ENCODE assay signal across 8 cellular contexts in genomic region chr7:2232766-2233520, GRCh38. TPM values are rescaled to one million over a fixed set of nuclear protein-coding genes. Genes with fewer than 3 reads are reported as not detected.
A peak's percentile ranks its signal among the peaks of the same experiment; 100 is the strongest.
DNase-seq lines count a peak whose midpoint lies in the region; ATAC-seq, FAIRE-seq and TF ChIP-seq lines count a peak whose summit lies in the region.

Gene MAD1L1, minus strand, starts transcription at chr7:2232945. Its CDS starts 2,812 bp downstream, at chr7:2230133.

- ATAC-seq in HCT116 (peak; percentile 93), SK-N-SH treated with all-trans-retinoic acid at 6 μM for 48 hours (peak; percentile 93), omental fat pad (ENCODE audit: low FRiP score) (peak; percentile 84)

- peaks cover 4% of the 10 kb centered on the region for H3K36me3 Mint-ChIP-seq in activated naive CD4-positive, alpha-beta T cell treated with anti-CD3 and anti-CD28 coated beads, Interleukin-2, amount 50 U/mL, for 24 hours

- H3K27ac ChIP-seq in HCT116 (ENCODE audit: low read depth, low read length) (peak within 1 kb of the TSS; percentile 64), temporal lobe (ENCODE audit: low read depth, low read length) (no peak within 1 kb of the TSS)

- no peaks in the 10 kb centered on the region for H3K9me3 ChIP-seq in HCT116 (ENCODE audit: control insufficient read depth in 1 of 2, insufficient read depth in 1 of 2, low read depth in 1 of 2, low read length in 2 of 2)

- peak; percentile 80 for FAIRE-seq in G401.6 (lab: Jason Lieb, UNC)

- RAD21 ChIA-PET in HCT116 (lab: Charles Lee; ENCODE audit: low non-redundant PET in 1 of 2, low total read pairs in 2 of 2, uncharacterized antibody in 2 of 2, unreplicated experiment in 2 of 2): no interaction called here

- CTCF ChIA-PET in HCT116 (lab: Charles Lee): no interaction called here

- peak within 1 kb of the TSS; percentile 72 for H3K27ac Mint-ChIP-seq in activated naive CD4-positive, alpha-beta T cell treated with anti-CD3 and anti-CD28 coated beads, Interleukin-2, amount 50 U/mL, for 24 hours

- peaks cover 68% of the 10 kb centered on the region for H3K79me2 ChIP-seq in HCT116 (ENCODE audit: insufficient read depth, low read length)

- peaks cover 11 to 14% of the 10 kb centered on the region in 2 experiments for H3K4me1 ChIP-seq in HCT116 (ENCODE audit: control insufficient read depth in 1 of 2, insufficient read depth in 2 of 2, low read length in 2 of 2)

- peak within 1 kb of the TSS; percentile 69 to 86 for H3K4me3 ChIP-seq in HCT116 (replicated peaks in 1 of 2; ENCODE audit: low read depth in 1 of 2, low read length in 2 of 2)

- H3K4me1 Mint-ChIP-seq in activated naive CD4-positive, alpha-beta T cell treated with anti-CD3 and anti-CD28 coated beads, Interleukin-2, amount 50 U/mL, for 24 hours: peaks cover 34% of the 10 kb centered on the region

- BruUV-seq in HCT116 (replicated peaks; lab: Mats Ljungman, UMichigan): no TSS peak

- H3K27me3 Mint-ChIP-seq in activated naive CD4-positive, alpha-beta T cell treated with anti-CD3 and anti-CD28 coated beads, Interleukin-2, amount 50 U/mL, for 24 hours: no peaks in the 10 kb centered on the region

- TF ChIP-seq RAD21 in HCT116 (IDR thresholded peaks at IDR 0.05; ENCODE audit: low read depth): 0 out of 2 replicates have a peak, but pooled peaks have one; percentile 16

- H4K20me1 ChIP-seq in HCT116 (ENCODE audit: insufficient read depth): no peaks in the 10 kb centered on the region

- H3K9me3 Mint-ChIP-seq in activated naive CD4-positive, alpha-beta T cell treated with anti-CD3 and anti-CD28 coated beads, Interleukin-2, amount 50 U/mL, for 24 hours: no peaks in the 10 kb centered on the region

- POLR2A ChIA-PET in HCT116 (lab: Charles Lee): no interaction called here

- peak within 1 kb of the TSS; percentile 74 for H3K4me2 ChIP-seq in HCT116 (ENCODE audit: low read length)

- H3K27me3 ChIP-seq in HCT116 (ENCODE audit: insufficient read depth, low read length): no peaks in the 10 kb centered on the region

- intact Hi-C loops in HCT116 (cut with micrococcal nuclease): no loop called here

- H3K9me2 ChIP-seq in HCT116 (ENCODE audit: insufficient read depth): no peaks in the 10 kb centered on the region

- H3K9ac ChIP-seq in HCT116 (ENCODE audit: low read length): peak within 1 kb of the TSS; percentile 93

- TF ChIP-seq POLR2A in HCT116 (IDR thresholded peaks at IDR 0.05; ENCODE audit: borderline replicate concordance, extremely low read depth, insufficient read depth, insufficient read length): peak; percentile 54

- H3K4me3 Mint-ChIP-seq in activated naive CD4-positive, alpha-beta T cell treated with anti-CD3 and anti-CD28 coated beads, Interleukin-2, amount 50 U/mL, for 24 hours: peak within 1 kb of the TSS; percentile 95

- TF ChIP-seq CTCF in HCT116 (IDR thresholded peaks at IDR 0.05 in 2 of 3, conservative IDR thresholded peaks at IDR 0.05 in 1 of 3; ENCODE audit: borderline replicate concordance in 1 of 3, insufficient read depth in 1 of 3, low read depth in 2 of 3, low read length in 2 of 3): no peak
- no peak for TF ChIP-seq CTCF in omental fat pad (IDR thresholded peaks at IDR 0.05)

- peak; percentile 81 for DNase-seq in HCT116 (ENCODE audit: low read depth, low spot score)
- DNase-seq in NAMALWA (ENCODE audit: low spot score): peak; percentile 95
- DNase-seq in glomerular endothelial cell (ENCODE audit: extremely low read depth, low read depth, low spot score): no peak
- peak; percentile 91 for DNase-seq in omental fat pad (ENCODE audit: low spot score)

- no peak within 1 kb of the TSS for H2AFZ ChIP-seq in HCT116 (ENCODE audit: low read depth, low read length, poor library complexity, severe bottlenecking)

- peaks cover 20 to 43% of the 10 kb centered on the region in 2 experiments; a peak in 3 of 4 replicates for H3K36me3 ChIP-seq in HCT116 (ENCODE audit: control insufficient read depth in 1 of 2, insufficient read depth in 2 of 2, low read length in 2 of 2)

TF ChIP-seq in HCT116, 20 proteins besides CTCF, POLR2A, EP300 and RAD21:
- TF ChIP-seq YY1 (IDR thresholded peaks at IDR 0.05; ENCODE audit: extremely low read depth, insufficient replicate concordance, low read depth, low read length) (peak; percentile 80), MAX (IDR thresholded peaks at IDR 0.05) (0 out of 2 replicates have a peak, but pooled peaks have one; percentile 48), SIN3A (IDR thresholded peaks at IDR 0.05; ENCODE audit: low read depth) (peak; percentile 74), JUND (IDR thresholded peaks at IDR 0.05) (peak; percentile 30; the same call in 1 of the 2 replicates), CEBPB (IDR thresholded peaks at IDR 0.05; ENCODE audit: low read depth) (no peak), EZH2 (IDR thresholded peaks at IDR 0.05) (no peak), POLR2AphosphoS5 (IDR thresholded peaks at IDR 0.05; ENCODE audit: low read depth, low read length) (peak; percentile 90), SRF (IDR thresholded peaks at IDR 0.05; ENCODE audit: low read depth) (peak; percentile 75), SP1 (IDR thresholded peaks at IDR 0.05; ENCODE audit: low read depth) (peak; percentile 66), ZBTB33 (IDR thresholded peaks at IDR 0.05; ENCODE audit: extremely low read depth, insufficient replicate concordance, low read length) (peak; percentile 99), TCF7L2 (IDR thresholded peaks at IDR 0.05; ENCODE audit: borderline replicate concordance, extremely low read depth, insufficient read depth, insufficient read length) (peak; percentile 12), CBX3 (IDR thresholded peaks at IDR 0.05; ENCODE audit: low read depth) (no peak; the same call in 1 of the 2 replicates)

TF ChIP-seq in SK-N-SH treated with all-trans-retinoic acid at 6 μM for 48 hours, 23 proteins besides CTCF, POLR2A, EP300 and RAD21 (continues in another document):
- TF ChIP-seq ZFP30 (CRISPR knock-in tag; IDR thresholded peaks at IDR 0.05) (no peak), ZNF565 (CRISPR knock-in tag; conservative IDR thresholded peaks at IDR 0.05; ENCODE audit: low read depth) (no peak), ZFP3 (CRISPR knock-in tag; IDR thresholded peaks at IDR 0.05) (0 out of 2 replicates have a peak, but pooled peaks have one; percentile 61), CSRNP3 (CRISPR knock-in tag; IDR thresholded peaks at IDR 0.05) (0 out of 2 replicates have a peak, but pooled peaks have one; percentile 19), SNAI2 (CRISPR knock-in tag; IDR thresholded peaks at IDR 0.05) (no peak), GLIS3 (CRISPR knock-in tag; IDR thresholded peaks at IDR 0.05) (peak; percentile 85; the same call in 1 of the 2 replicates), ESRRG (CRISPR knock-in tag; IDR thresholded peaks at IDR 0.05) (peak; percentile 70; the same call in 1 of the 2 replicates), ZC3H10 (CRISPR knock-in tag; IDR thresholded peaks at IDR 0.05) (no peak), POU6F1 (CRISPR knock-in tag; IDR thresholded peaks at IDR 0.05; ENCODE audit: borderline replicate concordance, low read depth) (no peak), CREB5 (CRISPR knock-in tag; IDR thresholded peaks at IDR 0.05; ENCODE audit: low read depth) (no peak), ZNF70 (CRISPR knock-in tag; IDR thresholded peaks at IDR 0.05) (peak; percentile 48; the same call in 1 of the 2 replicates)

RNA-seq across cellular contexts. Expression of gene MAD1L1, which starts in this region (rescaled TPM):
- 38.5 TPM for total RNA-seq in HCT116 (2021; ENCODE audit: unreplicated experiment)
- polyA plus RNA-seq in HCT116 (2012): 41.8 and 42.5 TPM in 2 replicates
- total RNA-seq in glomerular endothelial cell: 36.6 and 59.4 TPM in 2 replicates
- total RNA-seq in omental fat pad: 10 to 100 TPM; 18.4 to 39.1 (median 25.7) TPM
- total RNA-seq in temporal lobe: 18.7 TPM
